28 cellular contexts compared by ENCODE assay signal in the genomic region with DNA sequence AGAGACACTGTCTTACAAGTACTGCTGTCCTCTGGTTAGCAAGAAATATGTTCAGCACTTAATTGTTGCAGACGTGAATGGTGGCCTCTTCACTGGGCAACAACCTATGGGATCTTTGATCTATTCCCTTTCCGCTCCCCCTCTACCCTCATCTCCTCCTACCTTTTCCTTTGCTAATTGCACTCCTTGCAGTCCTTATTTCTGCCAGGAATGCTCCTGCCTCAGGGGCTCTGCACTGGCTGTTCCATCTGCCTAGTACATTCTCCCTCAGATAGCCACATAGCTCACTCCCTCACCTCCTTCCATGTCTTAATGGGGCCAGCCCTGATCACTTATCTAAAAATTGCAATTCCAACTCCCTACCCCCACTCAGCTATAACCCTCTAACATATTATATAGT.
"Had no signal": no experiment of that assay in that cellular context is flagged by ENCODE, and none has a peak within 500 bp of the region (broad histone marks: within the 10 kb centered on the region; RNA-seq: fewer than 3 reads in every experiment).

No MANE protein-coding gene starts in this region.

- H3K9me3 ChIP-seq: esophagus muscularis mucosa, heart right ventricle, mucosa of descending colon, ovary, psoas muscle, sigmoid colon, testis, tibial artery, upper lobe of left lung had no signal

- H3K4me1 Mint-ChIP-seq: stimulated activated memory B cell treated with anti-CD40 and anti-IgM and Interleukin-4, amounts not matched to agents 10 μg/mL and 1 μg/mL and 100 μg/mL, for 72 hours had no signal

- H3K36me3 ChIP-seq: esophagus muscularis mucosa, heart right ventricle, ovary, sigmoid colon, tibial artery, upper lobe of left lung had no signal

- H3K4me3 ChIP-seq: coronary artery, esophagus muscularis mucosa, heart right ventricle, mucosa of descending colon, ovary, psoas muscle, sigmoid colon, testis, tibial artery, upper lobe of left lung had no signal

- H3K4me3 Mint-ChIP-seq: mesothelial cell of epicardium; nephron; stimulated activated memory B cell treated with anti-CD40 and anti-IgM and Interleukin-4, amounts not matched to agents 10 μg/mL and 1 μg/mL and 100 μg/mL, for 72 hours had no signal

- ATAC-seq: heart right ventricle; left lobe of liver; mucosa of descending colon; psoas muscle; right cardiac atrium; stimulated activated memory B cell treated with anti-CD40 and anti-IgM and Interleukin-4, amounts not matched to agents 10 μg/mL and 1 μg/mL and 100 μg/mL, for 72 hours; stimulated activated naive CD8-positive, alpha-beta T cell treated with anti-CD3 and anti-CD28 coated beads, Interleukin-15, Interleukin-2, amounts not matched to agents 100 U/mL and 50 U/mL, for 24 hours had no signal

- H3K27ac Mint-ChIP-seq: mesothelial cell of epicardium; stimulated activated memory B cell treated with anti-CD40 and anti-IgM and Interleukin-4, amounts not matched to agents 10 μg/mL and 1 μg/mL and 100 μg/mL, for 72 hours had no signal

- H3K27me3 ChIP-seq: esophagus muscularis mucosa, heart right ventricle, ovary, sigmoid colon, testis, tibial artery, upper lobe of left lung had no signal

- H3K27ac ChIP-seq: coronary artery, esophagus muscularis mucosa, heart right ventricle, ovary, psoas muscle, sigmoid colon, testis, tibial artery, upper lobe of left lung had no signal

- H3K36me3 Mint-ChIP-seq: mesothelial cell of epicardium; naive B cell; stimulated activated memory B cell treated with anti-CD40 and anti-IgM and Interleukin-4, amounts not matched to agents 10 μg/mL and 1 μg/mL and 100 μg/mL, for 72 hours had no signal

- DNase-seq: dermis blood vessel endothelial cell; effector memory CD4-positive, alpha-beta T cell; foreskin melanocyte; glutamatergic neuron; heart right ventricle; hippocampal formation; kidney; mesenchymal stem cell; mucosa of descending colon; naive B cell; occipital lobe; ovary; posterior cingulate gyrus; psoas muscle; right cardiac atrium; sigmoid colon; stimulated activated CD4-positive, alpha-beta T cell treated with anti-CD3 and anti-CD28 coated beads, Interleukin-4, amount 100 ng/mL, for 4 hours; stimulated activated naive CD8-positive, alpha-beta T cell treated with anti-CD3 and anti-CD28 coated beads, Interleukin-15, Interleukin-2, amounts not matched to agents 100 U/mL and 50 U/mL, for 24 hours; substantia nigra; testis; tibial artery; upper lobe of left lung had no signal
